ENCODE assay signal across 8 cellular contexts in the genomic region with DNA sequence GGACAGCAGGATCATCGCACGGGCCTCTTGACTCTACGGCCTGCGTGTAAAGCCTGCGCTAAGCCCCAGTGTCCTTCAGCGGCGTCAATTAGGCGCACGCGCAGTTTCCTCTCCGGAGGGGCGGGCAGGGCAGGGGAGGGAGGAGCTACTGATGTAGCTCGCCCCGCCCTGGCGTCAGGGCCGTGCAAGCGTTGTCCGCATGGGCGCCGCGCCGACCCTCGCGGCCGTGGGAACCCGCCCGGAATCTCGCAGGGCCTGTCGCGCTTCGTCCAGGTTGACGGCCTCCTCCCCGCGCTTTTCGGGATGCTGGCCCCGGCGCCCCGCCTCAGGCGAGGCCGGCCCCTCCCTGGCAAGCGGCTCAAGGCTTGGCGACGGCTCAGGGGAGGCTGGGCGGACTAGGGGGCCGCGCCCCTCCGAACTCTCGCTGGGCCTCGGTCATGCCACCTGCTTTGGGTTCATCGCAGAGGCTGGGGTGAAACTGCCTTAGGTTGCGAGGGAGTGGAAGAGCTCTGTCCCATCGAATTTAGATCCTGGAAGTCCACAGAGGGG.
A peak's percentile ranks its signal among the peaks of the same experiment; 100 is the strongest.
DNase-seq lines count a peak whose midpoint lies in the region; ATAC-seq and TF ChIP-seq lines count a peak whose summit lies in the region.

No MANE protein-coding gene starts in this region.

- H3K36me3 ChIP-seq in KMS-11 (ENCODE audit: insufficient read depth) = no peaks in the 10 kb centered on the region

- no peaks in the 10 kb centered on the region for H3K9me3 Mint-ChIP-seq in CD14-positive monocyte

- H3K27me3 Mint-ChIP-seq in CD14-positive monocyte (ENCODE audit: low read depth in 3 of 3) = no peaks in the 10 kb centered on the region

- peak overlapping the region; percentile 71 to 83 for H3K4me3 Mint-ChIP-seq in CD14-positive monocyte

- H3K4me1 ChIP-seq in KMS-11 (ENCODE audit: low read depth, poor library complexity, severe bottlenecking) = peaks cover 16% of the 10 kb centered on the region

- intact Hi-C loops in CD14-positive monocyte (cut with micrococcal nuclease) = no loop called here

- DNase-seq in CD14-positive monocyte (ENCODE audit: low spot score) (peak; percentile 83), coronary artery (ENCODE audit: low spot score) (peak; percentile 88), left lobe of liver (ENCODE audit: low spot score) (peak; percentile 79), NCI-H446 treated with DMSO at 0.1 percent for 48 hours (lab: John Stamatoyannopoulos, UW) (no peak)
- DNase-seq in activated CD4-positive, alpha-beta T cell treated with anti-CD3 and anti-CD28 coated beads, Interleukin-2, amount 50 U/mL, for 24 hours (ENCODE audit: low read depth in 1 of 2, low spot score in 1 of 2) = peak; percentile 41 to 63
- peak; percentile 78 for DNase-seq in stimulated activated CD4-positive, alpha-beta T cell treated with anti-CD3 and anti-CD28 coated beads, Interleukin-1b, Interleukin-23, amount 100 ng/mL, for 48 hours

- TF ChIP-seq CTCF in CD14-positive monocyte (IDR thresholded peaks at IDR 0.05) (no peak), KMS-11 (conservative IDR thresholded peaks at IDR 0.05; ENCODE audit: low read depth, low read length) (no peak), coronary artery (IDR thresholded peaks at IDR 0.05) (no peak)

- no peak overlapping the region for H3K4me3 ChIP-seq in KMS-11 (IDR thresholded peaks at IDR 0.05; ENCODE audit: insufficient read depth, low read depth, low read length)
- H3K4me3 ChIP-seq in coronary artery = peak overlapping the region; percentile 72

- peak overlapping the region in 1 of 7 donors; percentile 87 for H3K27ac Mint-ChIP-seq in CD14-positive monocyte

- 0 out of 2 replicates have a peak overlapping the region, but pooled peaks have one; percentile 17 for H3K4me2 ChIP-seq in KMS-11

- peak overlapping the region; percentile 42; the same call in 1 of the 2 replicates for H3K9ac ChIP-seq in KMS-11

- ATAC-seq in GM21381 (IDR thresholded peaks at IDR 0.05; ENCODE audit: unreplicated experiment) (peak; percentile 83), left lobe of liver (peak; percentile 92)

- no peak overlapping the region for H3K27ac ChIP-seq in KMS-11
- H3K27ac ChIP-seq in coronary artery = peak overlapping the region; percentile 77 to 92

- peaks cover 30% of the 10 kb centered on the region for H3K4me1 Mint-ChIP-seq in CD14-positive monocyte

- no peaks in the 10 kb centered on the region for H3K79me2 ChIP-seq in KMS-11 (ENCODE audit: insufficient read depth, low read depth)

- no peaks in the 10 kb centered on the region for H4K20me1 ChIP-seq in KMS-11 (ENCODE audit: insufficient read depth)

- H2AFZ ChIP-seq in KMS-11 (ENCODE audit: low read depth) = peak overlapping the region; percentile 41; the same call in 1 of the 2 replicates

- H3K36me3 Mint-ChIP-seq in CD14-positive monocyte = peaks cover 11 to 16% of the 10 kb centered on the region in 2 donors

- peaks cover 5% of the 10 kb centered on the region; the same call in 1 of the 2 replicates for H3K27me3 ChIP-seq in KMS-11 (ENCODE audit: insufficient read depth, low read depth)
